ENCODE assay signal across 19 cellular contexts in genomic region chr1:37663426-37664000, GRCh38. TPM values are rescaled to one million over a fixed set of nuclear protein-coding genes. Genes with fewer than 3 reads are reported as not detected.
DNase-seq lines count a peak whose midpoint lies in the region; ATAC-seq, FAIRE-seq and TF ChIP-seq lines count a peak whose summit lies in the region.
"Had no signal": no experiment of that assay in that cellular context is flagged by ENCODE, and none has a peak within 500 bp of the region (broad histone marks: within the 10 kb centered on the region; RNA-seq: fewer than 3 reads in every experiment).

No MANE protein-coding gene starts in this region.

- no peaks in the 10 kb centered on the region for H3K79me2 ChIP-seq in HepG2 (ENCODE audit: insufficient read depth, low read length)

- no peaks in the 10 kb centered on the region for H3K9me3 Mint-ChIP-seq in endodermal cell
- no peaks in the 10 kb centered on the region for H3K9me3 Mint-ChIP-seq in neural crest cell

- H3K9me3 ChIP-seq in Panc1 (ENCODE audit: control insufficient read depth, insufficient read depth, low read depth, low read length) = no peaks in the 10 kb centered on the region
- no peaks in the 10 kb centered on the region for H3K9me3 ChIP-seq in endodermal cell (ENCODE audit: control insufficient read depth, low read length)
- no peaks in the 10 kb centered on the region for H3K9me3 ChIP-seq in HepG2 (ENCODE audit: low read length)
- H3K9me3 ChIP-seq: A549, Caco-2, SJSA1 had no signal

- in situ Hi-C loops in Panc1 (cut with HindIII; ENCODE audit: low pct_unique_long_range_greater_than_20kb, low sequenced_read_pairs) = no loop called here
- in situ Hi-C loops in HepG2 (cut with HindIII; ENCODE audit: extremely low pct_ligation_motif_present, low pct_unique_long_range_greater_than_20kb) = no loop called here

- TF ChIP-seq RAD21 in HepG2 (CRISPR knock-in tag; IDR thresholded peaks at IDR 0.05) = no peak

- TF ChIP-seq EP300 in HepG2 (IDR thresholded peaks at IDR 0.05; ENCODE audit: low read depth in 2 of 2, low read length in 2 of 2) = no peak
- TF ChIP-seq EP300 in HepG2 (CRISPR knock-in tag; IDR thresholded peaks at IDR 0.05; ENCODE audit: borderline replicate concordance) = no peak

- H2AFZ ChIP-seq in HepG2 (ENCODE audit: low read length) = no peak overlapping the region
- H2AFZ ChIP-seq: GM23248 had no signal

- H3K9ac ChIP-seq in endodermal cell (ENCODE audit: extremely low read depth, low read length, poor library complexity, severe bottlenecking) = no peak overlapping the region
- H3K9ac ChIP-seq in HepG2 (ENCODE audit: insufficient read depth, low read depth, low read length) = no peak overlapping the region
- H3K9ac ChIP-seq: GM23248 had no signal

- H3K27me3 ChIP-seq in Panc1 (ENCODE audit: control insufficient read depth, insufficient read depth, low read length) (no peaks in the 10 kb centered on the region), endodermal cell (ENCODE audit: control insufficient read depth, insufficient read depth, low read length, poor library complexity, severe bottlenecking) (peaks cover 100% of the 10 kb centered on the region), HepG2 (ENCODE audit: control insufficient read depth in 1 of 2, insufficient read depth in 2 of 2, low read length in 2 of 2) (peaks cover 1 to 62% of the 10 kb centered on the region in 2 experiments; a peak in 4 of 5 replicates)

- CTCF ChIA-PET in Panc1 (lab: Charles Lee) (no interaction called here), HepG2 (lab: Yijun Ruan, JAX; ENCODE audit: low intra/inter-chr PET ratio, low total read pairs) (no interaction called here)

- POLR2A ChIA-PET in Panc1 (lab: Charles Lee) = interaction anchor here (0.6 kb wide), 1 partner anchor 48 kb away, joined by 3 read pairs; no protein-coding TSS in a partner anchor
- POLR2A ChIA-PET in HepG2 (lab: Yijun Ruan, JAX) = no interaction called here

- H3K4me3 ChIP-seq in Panc1 (ENCODE audit: low read depth in 2 of 2, low read length in 2 of 2) = no peak overlapping the region
- H3K4me3 ChIP-seq in endodermal cell (ENCODE audit: low read length) = no peak overlapping the region
- H3K4me3 ChIP-seq in HepG2 (replicated peaks in 1 of 3; ENCODE audit: insufficient read depth in 1 of 3, low read depth in 2 of 3, low read length in 3 of 3) = no peak overlapping the region
- H3K4me3 ChIP-seq: A549, GM23248, K562, SJSA1 had no signal

- no TSS peak for BruUV-seq in Panc1 (replicated peaks; lab: Mats Ljungman, UMichigan)
- no TSS peak for BruUV-seq in HepG2 (replicated peaks; lab: Mats Ljungman, UMichigan)

- H3K36me3 ChIP-seq in Panc1 (ENCODE audit: control insufficient read depth, insufficient read depth, low read length) (no peaks in the 10 kb centered on the region), endodermal cell (ENCODE audit: control insufficient read depth, insufficient read depth, low read length) (no peaks in the 10 kb centered on the region), HepG2 (replicated peaks in 1 of 2; ENCODE audit: control insufficient read depth in 1 of 2, insufficient read depth in 2 of 2, low read length in 2 of 2) (no peaks in the 10 kb centered on the region)
- H3K36me3 ChIP-seq: SJSA1 had no signal

- H3K4me1 Mint-ChIP-seq in endodermal cell (peaks cover 4% of the 10 kb centered on the region), neural crest cell (no peaks in the 10 kb centered on the region)

- H3K27ac ChIP-seq in Panc1 (ENCODE audit: low read length) = no peak overlapping the region
- no peak overlapping the region for H3K27ac ChIP-seq in endodermal cell (ENCODE audit: low read depth, low read length)
- H3K27ac ChIP-seq in HepG2 (ENCODE audit: extremely low read length, insufficient read depth, low read length) = no peak overlapping the region
- H3K27ac ChIP-seq: A549, GM23248, SJSA1 had no signal

- DNase-seq in D341Med (ENCODE audit: low spot score) (peak; percentile 26), Panc1 (ENCODE audit: low read depth, low spot score) (no peak), endodermal cell (peak; percentile 77), neural crest cell (ENCODE audit: low read depth, low spot score) (no peak), NCI-H2171 (lab: John Stamatoyannopoulos, UW) (no peak), DMS153 (lab: John Stamatoyannopoulos, UW) (no peak), HepG2 (ENCODE audit: low spot score) (no peak)
- DNase-seq: Caco-2; CD4-positive, CD25-positive, alpha-beta regulatory T cell; GM23248; NCI-H1417; NCI-H187 treated with DMSO at 0.1 percent for 48 hours; NCI-H446; NCI-H69; PC-3 had no signal

- TF ChIP-seq CTCF in Panc1 (IDR thresholded peaks at IDR 0.05) (no peak), endodermal cell (conservative IDR thresholded peaks at IDR 0.05) (no peak), neural crest cell (conservative IDR thresholded peaks at IDR 0.05) (no peak), HepG2 (CRISPR knock-in tag; IDR thresholded peaks at IDR 0.05) (no peak)

- no peak for FAIRE-seq in HepG2 (lab: Jason Lieb, UNC)
- FAIRE-seq: A549, K562 had no signal

- no peak overlapping the region for H3K4me3 Mint-ChIP-seq in endodermal cell
- H3K4me3 Mint-ChIP-seq in neural crest cell = no peak overlapping the region
- H3K4me3 Mint-ChIP-seq: CD4-positive, CD25-positive, alpha-beta regulatory T cell had no signal

- no peak overlapping the region for H3K27ac Mint-ChIP-seq in endodermal cell
- peak overlapping the region; percentile 35 for H3K27ac Mint-ChIP-seq in neural crest cell (ENCODE audit: unreplicated experiment)
- H3K27ac Mint-ChIP-seq: CD4-positive, CD25-positive, alpha-beta regulatory T cell had no signal

- ATAC-seq in Panc1 (0 out of 2 replicates have a peak, but pooled peaks have one; percentile 19), GM19395 (IDR thresholded peaks at IDR 0.05; ENCODE audit: unreplicated experiment) (no peak), HepG2 (no peak)
- ATAC-seq: A549, K562, PC-3 had no signal

- no peaks in the 10 kb centered on the region for H3K36me3 Mint-ChIP-seq in endodermal cell (ENCODE audit: low read depth)
- no peaks in the 10 kb centered on the region for H3K36me3 Mint-ChIP-seq in neural crest cell (ENCODE audit: low read depth)
- H3K36me3 Mint-ChIP-seq: CD4-positive, CD25-positive, alpha-beta regulatory T cell had no signal

- intact Hi-C loops in Panc1 (cut with micrococcal nuclease; ENCODE audit: unreplicated experiment) = no loop called here
- intact Hi-C loops in HepG2 (cut with micrococcal nuclease; ENCODE audit: unreplicated experiment) = no loop called here

- WGBS in endodermal cell (ENCODE audit: insufficient coverage in 1 of 2, insufficient read length in 1 of 2), 2 experiments = 47 to 60% methylated on average over 12 to 14 of the region's 14 CpGs
- WGBS in HepG2 (ENCODE audit: low lambda C conversion rate) = 29% methylated on average over 8 of the region's 14 CpGs

- no peaks in the 10 kb centered on the region for H4K20me1 ChIP-seq in HepG2 (ENCODE audit: insufficient read depth, low read length)

- H3K4me1 ChIP-seq in Panc1 (ENCODE audit: control insufficient read depth, insufficient read depth, low read length) = peaks cover 2% of the 10 kb centered on the region; the same call in 1 of the 2 replicates
- peaks cover 3% of the 10 kb centered on the region for H3K4me1 ChIP-seq in endodermal cell (ENCODE audit: control insufficient read depth, insufficient read depth, low read length)
- H3K4me1 ChIP-seq in HepG2 (ENCODE audit: insufficient read depth, low read length) = peaks cover 1% of the 10 kb centered on the region
- H3K4me1 ChIP-seq: A549, Caco-2, SJSA1 had no signal

- H3K27me3 Mint-ChIP-seq in endodermal cell (ENCODE audit: insufficient read depth) (peaks cover 59% of the 10 kb centered on the region), neural crest cell (ENCODE audit: low read depth) (peaks cover 21% of the 10 kb centered on the region)

- H3K4me2 ChIP-seq in HepG2 (ENCODE audit: low read depth, low read length) = no peak overlapping the region
- H3K4me2 ChIP-seq: A549 had no signal

- no peak for TF ChIP-seq POLR2A in HepG2 (IDR thresholded peaks at IDR 0.05; ENCODE audit: insufficient read depth in 1 of 2, low read depth in 2 of 2, low read length in 2 of 2)

RNA-seq across cellular contexts. Expression of gene CDCA8, which starts 28.8 kb away (rescaled TPM):
- total RNA-seq in Panc1 (2021; ENCODE audit: unreplicated experiment) = 56.5 TPM
- polyA plus RNA-seq in Panc1 (2012; ENCODE audit: insufficient read length) = 30.1 TPM
- total RNA-seq in endodermal cell = 10 to 100 TPM; 27.7 to 49.7 TPM
- 58.6 TPM for polyA plus RNA-seq in endodermal cell (2013, experiment 1 of 2)
- 61.0 TPM for polyA plus RNA-seq in endodermal cell (2013, experiment 2 of 2)
- total RNA-seq in neural crest cell = 70.3 and 72.1 TPM in 2 replicates
- 38.6 and 48.7 TPM in 2 replicates for total RNA-seq in HepG2 (2016; rRNA removed; fragmentation: Illumina TruSeq; extraction: Trizol)
- 8.9 and 10.2 TPM in 2 replicates for total RNA-seq in HepG2 (2016; cell fraction: cytosol; rRNA removed; fragmentation: Illumina TruSeq; extraction: Trizol; ENCODE audit: low read depth)
- total RNA-seq in HepG2 (2016; cell fraction: insoluble cytoplasmic fraction; rRNA removed; fragmentation: Illumina TruSeq; extraction: Trizol) = 38.9 and 41.7 TPM in 2 replicates
- 24.2 and 26.4 TPM in 2 replicates for total RNA-seq in HepG2 (2016; cell fraction: membrane; rRNA removed; fragmentation: Illumina TruSeq; extraction: Trizol)
- 18.9 and 20.3 TPM in 2 replicates for total RNA-seq in HepG2 (2016; cell fraction: nucleus; rRNA removed; fragmentation: Illumina TruSeq; extraction: Trizol)
- 16.7 and 24.1 TPM in 2 replicates for polyA plus RNA-seq in HepG2 (2011; rRNA removed)
- 20.5 and 26.2 TPM in 2 replicates for polyA plus RNA-seq in HepG2 (2011; cell fraction: cytosol; rRNA removed)
- 11.8 and 15.5 TPM in 2 replicates for polyA plus RNA-seq in HepG2 (2011; cell fraction: nucleus; rRNA removed)
- polyA plus RNA-seq in HepG2 (2012) = 10.8 and 17.1 TPM in 2 replicates
- 5.2 and 5.7 TPM in 2 replicates for polyA plus RNA-seq in HepG2 (2016; cell fraction: cytosol; fragmentation: Illumina TruSeq; extraction: Trizol; ENCODE audit: low read depth)
- polyA plus RNA-seq in HepG2 (2016; cell fraction: insoluble cytoplasmic fraction; fragmentation: Illumina TruSeq; extraction: Trizol; ENCODE audit: low read depth) = 45.9 and 54.1 TPM in 2 replicates
- 12.7 and 13.2 TPM in 2 replicates for polyA plus RNA-seq in HepG2 (2016; cell fraction: membrane; fragmentation: Illumina TruSeq; extraction: Trizol; ENCODE audit: low read depth)
- polyA plus RNA-seq in HepG2 (2016; cell fraction: nucleus; fragmentation: Illumina TruSeq; extraction: Trizol; ENCODE audit: insufficient read depth, low read depth) = 32.7 and 33.4 TPM in 2 replicates
- 32.5 and 61.3 TPM in 2 replicates for polyA minus RNA-seq in HepG2 (2011; rRNA and poly(A)+ RNA removed; ENCODE audit: low replicate concordance)
- 12.6 and 18.5 TPM in 2 replicates for polyA minus RNA-seq in HepG2 (2011; cell fraction: cytosol; rRNA and poly(A)+ RNA removed)
- 6.8 and 9.4 TPM in 2 replicates for polyA minus RNA-seq in HepG2 (2011; cell fraction: nucleus; rRNA and poly(A)+ RNA removed)

RNA-seq across cellular contexts. Expression of gene RSPO1, which starts 28.8 kb away (rescaled TPM):
- total RNA-seq in Panc1 (2021; ENCODE audit: unreplicated experiment) (0.18 TPM), endodermal cell (not detected), neural crest cell (0.50 and 0.54 TPM in 2 replicates), HepG2 (2016; rRNA removed; fragmentation: Illumina TruSeq; extraction: Trizol) (not detected in 2 replicates)
- not detected for polyA plus RNA-seq in Panc1 (2012; ENCODE audit: insufficient read length)
- 9.5 TPM for polyA plus RNA-seq in endodermal cell (2013, experiment 1 of 2)
- polyA plus RNA-seq in endodermal cell (2013, experiment 2 of 2) = 7.9 TPM
- total RNA-seq in HepG2 (2016; cell fraction: cytosol; rRNA removed; fragmentation: Illumina TruSeq; extraction: Trizol; ENCODE audit: low read depth) = not detected in 2 replicates
- total RNA-seq in HepG2 (2016; cell fraction: insoluble cytoplasmic fraction; rRNA removed; fragmentation: Illumina TruSeq; extraction: Trizol) = not detected in 2 replicates
- total RNA-seq in HepG2 (2016; cell fraction: membrane; rRNA removed; fragmentation: Illumina TruSeq; extraction: Trizol) = not detected in 2 replicates
- not detected in 2 replicates for total RNA-seq in HepG2 (2016; cell fraction: nucleus; rRNA removed; fragmentation: Illumina TruSeq; extraction: Trizol)
- not detected in 2 replicates for polyA plus RNA-seq in HepG2 (2011; rRNA removed)
- polyA plus RNA-seq in HepG2 (2011; cell fraction: cytosol; rRNA removed) = not detected in 2 replicates
- not detected in 2 replicates for polyA plus RNA-seq in HepG2 (2011; cell fraction: nucleus; rRNA removed)
- not detected in 2 replicates for polyA plus RNA-seq in HepG2 (2012)
- polyA plus RNA-seq in HepG2 (2016; cell fraction: cytosol; fragmentation: Illumina TruSeq; extraction: Trizol; ENCODE audit: low read depth) = not detected in 2 replicates
- not detected in 2 replicates for polyA plus RNA-seq in HepG2 (2016; cell fraction: insoluble cytoplasmic fraction; fragmentation: Illumina TruSeq; extraction: Trizol; ENCODE audit: low read depth)
- not detected in 2 replicates for polyA plus RNA-seq in HepG2 (2016; cell fraction: membrane; fragmentation: Illumina TruSeq; extraction: Trizol; ENCODE audit: low read depth)
- not detected in 2 replicates for polyA plus RNA-seq in HepG2 (2016; cell fraction: nucleus; fragmentation: Illumina TruSeq; extraction: Trizol; ENCODE audit: insufficient read depth, low read depth)
- polyA minus RNA-seq in HepG2 (2011; rRNA and poly(A)+ RNA removed; ENCODE audit: low replicate concordance) = not detected in 2 replicates
- polyA minus RNA-seq in HepG2 (2011; cell fraction: cytosol; rRNA and poly(A)+ RNA removed) = not detected in 2 replicates
- not detected in 2 replicates for polyA minus RNA-seq in HepG2 (2011; cell fraction: nucleus; rRNA and poly(A)+ RNA removed)
- total RNA-seq: Caco-2; CD4-positive, CD25-positive, alpha-beta regulatory T cell; K562; PC-3; SJSA1 had no signal
- polyA plus RNA-seq: CD4-positive, CD25-positive, alpha-beta regulatory T cell; GM23248; K562 had no signal

Comparison
In these comparisons a context has a peak if more than half of its experiments do, and no peak if none do; other contexts are left out.
1. DNase-seq: peak in D341Med (single experiment) and endodermal cell (single experiment); none in Panc1 (single experiment), neural crest cell (single experiment), NCI-H2171 (single experiment), DMS153 (single experiment) and HepG2 (single experiment).